ENCODE assay signal across 1 cellular context in genomic region chr7:134784251-134785049, GRCh38.
TF ChIP-seq lines count a peak whose summit lies in the region.

No MANE protein-coding gene starts in this region.

TF ChIP-seq in H1, 55 proteins besides CTCF, POLR2A, EP300 and RAD21:
- TF ChIP-seq RFX5 (IDR thresholded peaks at IDR 0.05; ENCODE audit: borderline replicate concordance, low read depth, low read length) (no peak), POU5F1 (IDR thresholded peaks at IDR 0.05; ENCODE audit: low read depth, low read length) (no peak), FOSL1 (IDR thresholded peaks at IDR 0.05; ENCODE audit: insufficient read depth, low read depth, low read length) (no peak), POLR2AphosphoS5 (IDR thresholded peaks at IDR 0.05; ENCODE audit: low read depth, low read length) (peak; percentile 69), GABPA (IDR thresholded peaks at IDR 0.05; ENCODE audit: borderline replicate concordance, insufficient read depth, low read length) (no peak)
